Comparison of ENCODE assay signal across 19 cellular contexts in the genomic region with DNA sequence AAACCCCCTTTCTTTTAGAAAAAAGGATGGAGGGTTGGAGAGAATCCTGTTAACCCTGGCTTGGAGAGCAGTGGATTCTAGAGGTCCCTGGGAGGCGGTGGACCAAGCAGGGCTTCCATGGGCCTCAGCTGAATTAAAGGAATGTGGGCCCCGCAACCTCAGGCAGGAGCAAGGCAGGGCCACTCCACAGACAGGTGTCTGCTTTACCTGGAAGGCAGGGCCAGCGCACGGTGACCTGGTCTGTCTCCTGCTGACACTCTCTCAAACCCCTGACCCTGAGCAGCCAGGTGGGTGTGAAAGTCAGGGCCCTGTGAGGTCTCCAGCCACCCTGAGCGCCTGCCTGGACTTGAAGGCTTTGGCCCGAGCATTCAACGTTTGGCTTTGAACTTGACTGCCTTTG.
"Had no signal": no experiment of that assay in that cellular context is flagged by ENCODE, and none has a peak within 500 bp of the region (broad histone marks: within the 10 kb centered on the region; RNA-seq: fewer than 3 reads in every experiment).

No MANE protein-coding gene starts in this region.

- H3K4me1 ChIP-seq: esophagus squamous epithelium, transverse colon had no signal

- ATAC-seq: sciatic nerve; stimulated activated naive B cell treated with anti-CD40 and anti-IgM and Interleukin-4, amounts not matched to agents 10 μg/mL and 1 μg/mL and 100 μg/mL, for 72 hours; stimulated activated naive CD8-positive, alpha-beta T cell treated with anti-CD3 and anti-CD28 coated beads, Interleukin-15, amount 100 ng/mL, for 72 hours had no signal

- H3K4me3 ChIP-seq: coronary artery, esophagus squamous epithelium, skin epidermis, testis, transverse colon had no signal

- H3K27ac Mint-ChIP-seq: naive B cell; nephron progenitor cell; stimulated activated naive B cell treated with anti-CD40 and anti-IgM and Interleukin-4, amounts not matched to agents 10 μg/mL and 1 μg/mL and 100 μg/mL, for 72 hours; stimulated activated naive CD8-positive, alpha-beta T cell treated with anti-CD3 and anti-CD28 coated beads, Interleukin-15, amount 100 ng/mL, for 72 hours had no signal

- H3K36me3 Mint-ChIP-seq: stimulated activated naive B cell treated with anti-CD40 and anti-IgM and Interleukin-4, amounts not matched to agents 10 μg/mL and 1 μg/mL and 100 μg/mL, for 72 hours had no signal

- H3K27ac ChIP-seq: coronary artery, esophagus squamous epithelium, neutrophil, skin epidermis, testis, transverse colon had no signal

- H3K4me1 Mint-ChIP-seq: naive B cell; stimulated activated naive B cell treated with anti-CD40 and anti-IgM and Interleukin-4, amounts not matched to agents 10 μg/mL and 1 μg/mL and 100 μg/mL, for 72 hours; stimulated activated naive CD8-positive, alpha-beta T cell treated with anti-CD3 and anti-CD28 coated beads, Interleukin-15, amount 100 ng/mL, for 72 hours had no signal

- H3K9me3 ChIP-seq: esophagus squamous epithelium, neutrophil, testis, transverse colon had no signal

- H3K36me3 ChIP-seq: esophagus squamous epithelium, neutrophil, transverse colon had no signal

- H3K27me3 ChIP-seq: esophagus squamous epithelium, neutrophil, testis, transverse colon had no signal

- H3K27me3 Mint-ChIP-seq: naive B cell; stimulated activated naive B cell treated with anti-CD40 and anti-IgM and Interleukin-4, amounts not matched to agents 10 μg/mL and 1 μg/mL and 100 μg/mL, for 72 hours had no signal

- DNase-seq: central memory CD4-positive, alpha-beta T cell; effector CD4-positive, alpha-beta T cell; esophagus squamous epithelium; foreskin fibroblast; head of caudate nucleus; hippocampal formation; kidney glomerular epithelial cell; naive B cell; nephron progenitor cell; stimulated activated CD4-positive, alpha-beta T cell treated with anti-CD3 and anti-CD28 coated beads, Interleukin-2, amount 100 ng/mL, for 24 hours; stimulated activated CD4-positive, alpha-beta T cell treated with anti-CD3 and anti-CD28 coated beads, Interleukin-4, amount 100 ng/mL, for 4 hours; stimulated activated naive B cell treated with anti-CD40 and anti-IgM and Interleukin-4, amounts not matched to agents 10 μg/mL and 1 μg/mL and 100 μg/mL, for 72 hours; stimulated activated naive CD8-positive, alpha-beta T cell treated with anti-CD3 and anti-CD28 coated beads, Interleukin-15, amount 100 ng/mL, for 72 hours; testis; transverse colon had no signal

- H3K9me3 Mint-ChIP-seq: naive B cell; nephron progenitor cell; stimulated activated naive B cell treated with anti-CD40 and anti-IgM and Interleukin-4, amounts not matched to agents 10 μg/mL and 1 μg/mL and 100 μg/mL, for 72 hours; stimulated activated naive CD8-positive, alpha-beta T cell treated with anti-CD3 and anti-CD28 coated beads, Interleukin-15, amount 100 ng/mL, for 72 hours had no signal

- H3K4me3 Mint-ChIP-seq: naive B cell; nephron progenitor cell; stimulated activated naive B cell treated with anti-CD40 and anti-IgM and Interleukin-4, amounts not matched to agents 10 μg/mL and 1 μg/mL and 100 μg/mL, for 72 hours; stimulated activated naive CD8-positive, alpha-beta T cell treated with anti-CD3 and anti-CD28 coated beads, Interleukin-15, amount 100 ng/mL, for 72 hours had no signal
